8 cellular contexts compared by ENCODE assay signal in the genomic region with DNA sequence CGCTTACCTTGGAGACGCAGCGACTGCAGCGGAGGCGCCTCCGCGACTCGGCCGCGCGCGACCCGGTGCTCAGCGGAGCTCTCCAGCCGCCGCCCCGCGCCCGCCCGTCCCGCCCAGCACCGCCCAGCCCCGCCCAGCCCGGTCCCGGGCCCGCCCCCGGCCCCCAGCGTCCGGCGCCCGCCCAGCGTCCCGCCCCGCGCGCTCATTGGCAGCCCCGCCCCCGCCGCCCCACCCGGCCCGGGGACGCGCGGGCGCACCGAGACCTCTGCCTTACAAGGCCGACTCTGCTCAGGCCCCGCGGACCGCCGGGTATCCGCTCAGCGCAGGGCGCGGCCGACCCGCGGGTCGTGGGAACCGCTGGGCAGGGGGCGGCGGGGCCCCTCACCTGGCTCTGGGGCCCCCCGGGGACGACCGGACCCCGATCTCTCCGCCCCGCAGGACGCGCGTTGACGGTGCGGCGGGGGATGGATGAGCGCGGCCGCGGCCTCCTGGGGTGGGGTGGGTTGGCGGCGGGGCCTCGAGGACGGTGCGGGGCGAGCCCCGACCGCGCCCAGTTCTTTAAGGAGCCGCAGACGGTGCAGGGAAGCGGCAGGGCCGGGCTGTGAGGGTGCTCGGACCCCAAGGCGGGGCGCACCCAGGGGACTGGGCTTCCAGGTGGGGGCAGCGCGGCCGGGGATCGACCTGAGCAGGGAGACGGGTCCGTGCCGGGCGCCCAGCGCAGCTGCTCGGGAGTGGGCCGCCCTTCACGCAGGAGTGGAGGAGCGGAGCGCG. TPM values are rescaled to one million over a fixed set of nuclear protein-coding genes. Genes with fewer than 3 reads are reported as not detected.
A peak's percentile ranks its signal among the peaks of the same experiment; 100 is the strongest.
DNase-seq lines count a peak whose midpoint lies in the region; ATAC-seq, FAIRE-seq and TF ChIP-seq lines count a peak whose summit lies in the region.
"Not testable (repeated sequence)": the region's sequence is repeated elsewhere in the genome, so short reads cannot be mapped to it uniquely, and the experiment has no call there.

Gene TPPP, minus strand, starts transcription at position 82 of the 771 bp plus-strand sequence. CDS start 15,292 bp downstream, outside the sequence.

- peaks cover 11% of the 10 kb centered on the region for H3K9me3 Mint-ChIP-seq in chondrocyte (ENCODE audit: low read depth)

- H3K4me1 Mint-ChIP-seq in chondrocyte (ENCODE audit: low read depth) = not testable (repeated sequence)

- H3K27me3 ChIP-seq in kidney epithelial cell (ENCODE audit: control insufficient read depth, insufficient read depth, low read length) = peaks cover 17% of the 10 kb centered on the region
- H3K27me3 ChIP-seq in small intestine (ENCODE audit: control insufficient read depth in 2 of 2, insufficient read depth in 2 of 2, low read length in 2 of 2) = not testable (repeated sequence)

- H3K27me3 Mint-ChIP-seq in chondrocyte (ENCODE audit: low read depth) = not testable (repeated sequence)

- not testable (repeated sequence) for H3K4me1 ChIP-seq in small intestine (ENCODE audit: control insufficient read depth in 2 of 2, insufficient read depth in 1 of 2, low read depth in 1 of 2, low read length in 1 of 2)

- not testable (repeated sequence) for H3K4me3 Mint-ChIP-seq in chondrocyte (ENCODE audit: unreplicated experiment)

- H3K27ac Mint-ChIP-seq in chondrocyte (ENCODE audit: unreplicated experiment) = not testable (repeated sequence)

- ATAC-seq in GM18909 (IDR thresholded peaks at IDR 0.05; ENCODE audit: poor library complexity, unreplicated experiment) (peak; percentile 73), HG03135 (IDR thresholded peaks at IDR 0.05; ENCODE audit: unreplicated experiment) (peak; percentile 71)

- H3K36me3 ChIP-seq in kidney epithelial cell (ENCODE audit: control insufficient read depth, insufficient read depth, low read length); small intestine (ENCODE audit: control insufficient read depth in 2 of 2, insufficient read depth in 2 of 2, low read length in 2 of 2): not testable (repeated sequence)

- H3K4me3 ChIP-seq in kidney epithelial cell (ENCODE audit: low read depth, low read length) (peak within 1 kb of the TSS; percentile 46), small intestine (ENCODE audit: low read depth in 1 of 2, low read length in 2 of 2) (peak within 1 kb of the TSS; percentile 30 to 69)

- H3K9me3 ChIP-seq in small intestine (ENCODE audit: control insufficient read depth, low read depth) = not testable (repeated sequence)

- not testable (repeated sequence) for FAIRE-seq in small intestine (lab: Jason Lieb, UNC)

- not testable (repeated sequence) for TF ChIP-seq CTCF in chondrocyte (IDR thresholded peaks at IDR 0.05); kidney epithelial cell (IDR thresholded peaks at IDR 0.05; ENCODE audit: insufficient read depth, low read length, poor library complexity, severe bottlenecking)

- not testable (repeated sequence) for H3K36me3 Mint-ChIP-seq in chondrocyte (ENCODE audit: low read depth)

- peak; percentile 99 for DNase-seq in 8988T
- peak; percentile 93 for DNase-seq in NCI-H510A (lab: John Stamatoyannopoulos, UW)
- DNase-seq in activated CD4-positive, alpha-beta T cell treated with anti-CD3 and anti-CD28 coated beads, Interleukin-2, amount 50 U/mL, for 4 hours = peak; percentile 78 to 80
- DNase-seq in chondrocyte (ENCODE audit: low spot score) = peak; percentile 84
- not testable (repeated sequence) for DNase-seq in kidney epithelial cell (ENCODE audit: low read depth)
- DNase-seq in small intestine = peak; percentile 92

- peak within 1 kb of the TSS; percentile 55 to 62 for H3K27ac ChIP-seq in small intestine (ENCODE audit: low read depth in 1 of 2, low read length in 1 of 2)

- WGBS in small intestine, 3 donors = 0 to 1% (median 0%) methylated on average over 33 to 104 of the region's 109 CpGs

RNA-seq across cellular contexts. Expression of gene TPPP, which starts in this region (rescaled TPM):
- total RNA-seq in chondrocyte = 0.07 to 0.70 TPM (median 0.56 TPM) in 3 replicates
- 1.9 and 2.5 TPM in 2 replicates for total RNA-seq in kidney epithelial cell
- 1 to 10 TPM; 3.0 to 6.3 (median 5.3) TPM for polyA plus RNA-seq in small intestine

Comparison
In these comparisons a context has a peak if more than half of its experiments do, and no peak if none do; other contexts are left out.
1. Peak in DNase-seq in chondrocyte; RNA of the gene not detected or under 1 TPM.